ENCODE assay signal across 19 cellular contexts in the genomic region with DNA sequence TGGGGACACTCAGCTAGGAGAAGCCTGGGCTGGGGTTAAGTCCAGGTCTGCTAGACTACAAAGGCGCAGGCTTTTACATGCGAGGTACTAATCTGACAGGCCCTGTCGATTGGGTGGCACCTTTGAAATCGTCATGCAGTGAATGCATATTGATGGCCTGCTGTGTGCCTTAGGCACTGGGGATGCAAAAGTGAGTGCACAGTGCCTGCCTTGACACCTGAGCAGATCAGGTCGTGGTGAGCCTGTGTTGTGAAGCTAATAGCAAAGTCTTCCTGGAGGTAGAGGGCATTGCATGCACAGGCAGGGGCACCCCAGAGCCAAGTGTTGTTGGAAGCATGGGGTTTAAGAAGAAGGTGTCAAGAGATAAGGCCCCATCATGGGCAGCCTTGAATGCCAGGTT. TPM values are rescaled to one million over a fixed set of nuclear protein-coding genes. Genes with fewer than 3 reads are reported as not detected.
DNase-seq lines count a peak whose midpoint lies in the region; ATAC-seq and TF ChIP-seq lines count a peak whose summit lies in the region.
"Had no signal": no experiment of that assay in that cellular context is flagged by ENCODE, and none has a peak within 500 bp of the region (broad histone marks: within the 10 kb centered on the region; RNA-seq: fewer than 3 reads in every experiment).

No MANE protein-coding gene starts in this region.

- H3K4me1 ChIP-seq in smooth muscle cell (ENCODE audit: low read depth): peaks cover 12% of the 10 kb centered on the region
- H3K4me1 ChIP-seq: psoas muscle had no signal

- H3K4me3 ChIP-seq in smooth muscle cell: no peak overlapping the region
- H3K4me3 ChIP-seq: lower lobe of right lung, psoas muscle, spleen, upper lobe of left lung had no signal

- no peaks in the 10 kb centered on the region for H3K9me3 ChIP-seq in smooth muscle cell (replicated peaks; ENCODE audit: low read depth)
- H3K9me3 ChIP-seq: lower lobe of right lung, psoas muscle, spleen, upper lobe of left lung had no signal

- peaks cover 9% of the 10 kb centered on the region for H3F3A ChIP-seq in smooth muscle cell (ENCODE audit: low read depth)

- no peak overlapping the region for H3K9ac ChIP-seq in smooth muscle cell (ENCODE audit: low read depth)

- WGBS in smooth muscle cell (ENCODE audit: low lambda C conversion rate): 46% methylated on average over 5 of the region's 5 CpGs

- H3K27ac ChIP-seq in epithelial cell of prostate (peak overlapping the region; percentile 63), smooth muscle cell (ENCODE audit: low read depth) (peak overlapping the region; percentile 73)
- H3K27ac ChIP-seq: lower lobe of right lung, psoas muscle, spleen, upper lobe of left lung had no signal

- ATAC-seq in HG02798 (IDR thresholded peaks at IDR 0.05; ENCODE audit: poor library complexity, unreplicated experiment) (peak; percentile 5), GM19452 (IDR thresholded peaks at IDR 0.05; ENCODE audit: unreplicated experiment) (no peak)
- ATAC-seq: naive thymus-derived CD4-positive, alpha-beta T cell; psoas muscle had no signal

- H3K79me2 ChIP-seq in smooth muscle cell (ENCODE audit: low read depth): peaks cover 42% of the 10 kb centered on the region

- no peak overlapping the region for H2AFZ ChIP-seq in smooth muscle cell (ENCODE audit: low read depth)

- DNase-seq in NCI-H510A treated with DMSO at 0.1 percent for 48 hours (lab: John Stamatoyannopoulos, UW) (peak; percentile 90), epithelial cell of prostate (ENCODE audit: low read depth, low spot score) (no peak), smooth muscle cell (lab: John Stamatoyannopoulos, UW; ENCODE audit: unreplicated experiment) (no peak), AG20443 (ENCODE audit: low spot score) (no peak), MV-4-11 (lab: John Stamatoyannopoulos, UW) (no peak), NCI-H446 (lab: John Stamatoyannopoulos, UW) (no peak)
- DNase-seq: activated T-cell treated with anti-CD3 and anti-CD28 coated beads, Interleukin-2, amount 50 U/mL, for 24 hours; cortex of kidney; H7; naive thymus-derived CD4-positive, alpha-beta T cell; NCI-H1436; NCI-H524; psoas muscle; spleen; SW 1271 had no signal

- no peaks in the 10 kb centered on the region for H3K27me3 ChIP-seq in smooth muscle cell (ENCODE audit: low read depth)
- H3K27me3 ChIP-seq: spleen, upper lobe of left lung had no signal

- no peak overlapping the region for H3K4me2 ChIP-seq in smooth muscle cell

- H3K36me3 ChIP-seq in smooth muscle cell (ENCODE audit: low read depth): no peaks in the 10 kb centered on the region
- H3K36me3 ChIP-seq: lower lobe of right lung, spleen, upper lobe of left lung had no signal

- TF ChIP-seq CTCF in smooth muscle cell (IDR thresholded peaks at IDR 0.05; ENCODE audit: borderline replicate concordance, insufficient read depth, poor library complexity, severe bottlenecking): no peak

- peaks cover 51% of the 10 kb centered on the region for H4K20me1 ChIP-seq in smooth muscle cell (ENCODE audit: low read depth)

RNA-seq across cellular contexts. Expression of gene LRRC1, which starts 16.9 kb away (rescaled TPM):
- 19.9 and 24.0 TPM in 2 replicates for total RNA-seq in smooth muscle cell
- 11.8 and 14.6 TPM in 2 replicates for polyA plus RNA-seq in smooth muscle cell
